1 cellular context compared by ENCODE assay signal in the genomic region with DNA sequence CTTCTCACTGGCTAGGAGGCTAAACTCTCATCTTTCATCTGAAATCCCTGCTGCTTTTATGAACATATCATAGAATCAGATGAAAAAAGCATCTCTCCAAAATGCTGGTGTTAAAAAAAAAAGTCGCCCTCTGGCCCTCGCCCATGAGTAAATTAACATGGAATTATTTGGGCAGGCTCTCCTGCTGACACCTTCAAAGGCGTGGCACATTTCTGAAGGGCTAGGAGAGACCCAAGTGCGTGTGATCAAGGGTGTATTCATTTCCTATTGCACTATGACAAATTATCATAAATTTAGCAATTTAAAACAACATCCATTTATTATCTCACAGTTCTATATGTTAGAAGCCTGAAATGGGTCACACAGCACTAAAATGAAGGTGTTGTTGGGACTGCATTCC.
TF ChIP-seq lines count a peak whose summit lies in the region.

No MANE protein-coding gene starts in this region.

TF ChIP-seq in GM12891, 5 proteins besides CTCF, POLR2A, EP300 and RAD21:
- TF ChIP-seq TAF1 (IDR thresholded peaks at IDR 0.05; ENCODE audit: low read depth, low read length) (no peak), POU2F2 (IDR thresholded peaks at IDR 0.05; ENCODE audit: low read depth, low read length) (no peak), PAX5 (IDR thresholded peaks at IDR 0.05; ENCODE audit: insufficient read depth, low read length, severe bottlenecking) (no peak), SPI1 (IDR thresholded peaks at IDR 0.05; ENCODE audit: low read depth, low read length) (no peak), POLR2AphosphoS5 (IDR thresholded peaks at IDR 0.05; ENCODE audit: low read depth, low read length) (no peak)
